In genomic region chr9:98584059-98584458, GRCh38 we compare ENCODE assay signal across 9 cellular contexts.
DNase-seq lines count a peak whose midpoint lies in the region; ATAC-seq, FAIRE-seq and TF ChIP-seq lines count a peak whose summit lies in the region.
"Had no signal": no experiment of that assay in that cellular context is flagged by ENCODE, and none has a peak within 500 bp of the region (broad histone marks: within the 10 kb centered on the region; RNA-seq: fewer than 3 reads in every experiment).

No MANE protein-coding gene starts in this region.

- H3K36me3 Mint-ChIP-seq in brain = no peaks in the 10 kb centered on the region
- H3K36me3 Mint-ChIP-seq: CD8-positive, alpha-beta T cell had no signal

- H3K4me1 Mint-ChIP-seq in brain = no peaks in the 10 kb centered on the region

- H3K9me3 Mint-ChIP-seq in brain = peaks cover 0 to 4% (median 0%) of the 10 kb centered on the region in 5 experiments
- H3K9me3 Mint-ChIP-seq: CD8-positive, alpha-beta T cell had no signal

- peak overlapping the region in 3 of 5 experiments; percentile 31 to 81 (median 56) for H3K27ac Mint-ChIP-seq in brain
- H3K27ac Mint-ChIP-seq: CD8-positive, alpha-beta T cell had no signal

- no peak for DNase-seq in GM19239 (ENCODE audit: insufficient read length, low spot score)
- DNase-seq in central memory CD4-positive, alpha-beta T cell = no peak
- DNase-seq in T-helper 9 cell = no peak
- DNase-seq: CD8-positive, alpha-beta T cell; NCI-H2227 treated with DMSO at 0.1 percent for 48 hours had no signal

- no peak overlapping the region for H3K4me3 Mint-ChIP-seq in brain
- H3K4me3 Mint-ChIP-seq: CD8-positive, alpha-beta T cell had no signal

- ATAC-seq in GM18502 (IDR thresholded peaks at IDR 0.05; ENCODE audit: poor library complexity, unreplicated experiment) (peak; percentile 59), HG03442 (IDR thresholded peaks at IDR 0.05; ENCODE audit: unreplicated experiment) (peak; percentile 66), esophagus mucosa (no peak)
- ATAC-seq: CD8-positive, alpha-beta T cell had no signal

- no peak for TF ChIP-seq CTCF in brain (conservative IDR thresholded peaks at IDR 0.05)

- peaks cover 13% of the 10 kb centered on the region for H3K27me3 Mint-ChIP-seq in brain

- peak; percentile 11 for FAIRE-seq in GM19239 (lab: Jason Lieb, UNC)
